ENCODE assay signal across 1 cellular context in the genomic region with DNA sequence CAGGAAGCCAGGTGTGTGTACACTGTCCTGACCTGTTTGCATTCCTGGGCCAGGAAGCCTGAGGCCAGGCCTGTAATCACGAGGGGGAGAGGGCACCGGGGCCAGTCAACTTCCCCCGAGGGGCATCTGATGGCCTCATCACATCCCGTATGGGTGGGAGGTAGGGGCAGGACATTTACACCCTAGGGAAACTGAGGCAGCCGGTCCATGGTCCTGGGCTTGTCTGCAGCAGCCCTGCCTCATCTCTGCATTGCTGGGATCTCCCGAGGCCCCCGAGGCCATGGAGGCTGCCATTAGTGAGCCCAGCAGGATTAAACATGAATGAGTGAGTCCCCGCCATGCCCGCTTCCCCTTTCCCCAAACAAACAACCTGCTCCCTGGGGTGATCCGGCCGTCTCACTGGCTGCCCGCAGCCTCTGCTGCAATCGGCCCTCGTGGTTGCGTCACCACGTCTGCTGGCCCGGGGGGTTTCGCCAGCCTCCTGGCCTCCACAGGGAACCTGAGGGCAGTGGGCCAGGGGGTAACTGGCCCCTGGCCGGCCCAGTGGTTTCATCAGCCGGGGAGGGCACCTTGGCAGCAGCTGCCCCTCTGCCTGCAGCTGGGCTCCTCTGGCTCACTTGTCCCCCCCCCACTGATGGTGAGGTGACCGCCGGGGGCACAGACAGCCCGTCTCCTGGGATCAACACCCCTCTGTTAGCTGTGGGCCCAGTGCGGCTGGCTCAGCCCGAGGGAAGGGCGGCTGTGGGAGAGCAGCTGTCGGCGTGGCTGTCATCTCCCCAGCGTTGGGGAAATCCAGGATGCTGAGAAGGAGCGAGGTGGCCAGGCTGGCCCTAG.
TF ChIP-seq lines count a peak whose summit lies in the region.

No MANE protein-coding gene starts in this region.

TF ChIP-seq in HepG2, 621 proteins besides CTCF, POLR2A, EP300 and RAD21 (continued from another document and continues in another):
- TF ChIP-seq KLF9 (CRISPR knock-in tag; IDR thresholded peaks at IDR 0.05; ENCODE audit: low read depth), result peak; percentile 74; the same call in 1 of the 2 replicates
- TF ChIP-seq HCFC1 (IDR thresholded peaks at IDR 0.05; ENCODE audit: low read depth, low read length), result no peak
- no peak for TF ChIP-seq HMGA1 (CRISPR knock-in tag; conservative IDR thresholded peaks at IDR 0.05)
- TF ChIP-seq TSC22D2 (CRISPR knock-in tag; IDR thresholded peaks at IDR 0.05; ENCODE audit: borderline replicate concordance), result no peak
- TF ChIP-seq, protein P1, sequence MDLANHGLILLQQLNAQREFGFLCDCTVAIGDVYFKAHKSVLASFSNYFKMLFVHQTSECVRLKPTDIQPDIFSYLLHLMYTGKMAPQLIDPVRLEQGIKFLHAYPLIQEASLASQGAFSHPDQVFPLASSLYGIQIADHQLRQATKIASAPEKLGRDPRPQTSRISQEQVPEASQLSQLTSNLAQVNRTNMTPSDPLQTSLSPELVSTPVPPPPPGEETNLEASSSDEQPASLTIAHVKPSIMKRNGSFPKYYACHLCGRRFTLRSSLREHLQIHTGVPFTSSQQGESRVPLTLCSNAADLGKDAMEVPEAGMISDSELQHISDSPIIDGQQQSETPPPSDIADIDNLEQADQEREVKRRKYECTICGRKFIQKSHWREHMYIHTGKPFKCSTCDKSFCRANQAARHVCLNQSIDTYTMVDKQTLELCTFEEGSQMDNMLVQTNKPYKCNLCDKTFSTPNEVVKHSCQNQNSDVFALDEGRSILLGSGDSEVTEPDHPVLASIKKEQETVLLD (CRISPR knock-in tag; IDR thresholded peaks at IDR 0.05; ENCODE audit: low read depth), result no peak
- TF ChIP-seq, protein P2, sequence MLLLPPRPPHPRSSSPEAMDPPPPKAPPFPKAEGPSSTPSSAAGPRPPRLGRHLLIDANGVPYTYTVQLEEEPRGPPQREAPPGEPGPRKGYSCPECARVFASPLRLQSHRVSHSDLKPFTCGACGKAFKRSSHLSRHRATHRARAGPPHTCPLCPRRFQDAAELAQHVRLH (CRISPR knock-in tag; IDR thresholded peaks at IDR 0.05; ENCODE audit: borderline replicate concordance, low read depth), result peak; percentile 78
- peak; percentile 60 for TF ChIP-seq ZNF639 (CRISPR knock-in tag; conservative IDR thresholded peaks at IDR 0.05)
- TF ChIP-seq, protein P3, sequence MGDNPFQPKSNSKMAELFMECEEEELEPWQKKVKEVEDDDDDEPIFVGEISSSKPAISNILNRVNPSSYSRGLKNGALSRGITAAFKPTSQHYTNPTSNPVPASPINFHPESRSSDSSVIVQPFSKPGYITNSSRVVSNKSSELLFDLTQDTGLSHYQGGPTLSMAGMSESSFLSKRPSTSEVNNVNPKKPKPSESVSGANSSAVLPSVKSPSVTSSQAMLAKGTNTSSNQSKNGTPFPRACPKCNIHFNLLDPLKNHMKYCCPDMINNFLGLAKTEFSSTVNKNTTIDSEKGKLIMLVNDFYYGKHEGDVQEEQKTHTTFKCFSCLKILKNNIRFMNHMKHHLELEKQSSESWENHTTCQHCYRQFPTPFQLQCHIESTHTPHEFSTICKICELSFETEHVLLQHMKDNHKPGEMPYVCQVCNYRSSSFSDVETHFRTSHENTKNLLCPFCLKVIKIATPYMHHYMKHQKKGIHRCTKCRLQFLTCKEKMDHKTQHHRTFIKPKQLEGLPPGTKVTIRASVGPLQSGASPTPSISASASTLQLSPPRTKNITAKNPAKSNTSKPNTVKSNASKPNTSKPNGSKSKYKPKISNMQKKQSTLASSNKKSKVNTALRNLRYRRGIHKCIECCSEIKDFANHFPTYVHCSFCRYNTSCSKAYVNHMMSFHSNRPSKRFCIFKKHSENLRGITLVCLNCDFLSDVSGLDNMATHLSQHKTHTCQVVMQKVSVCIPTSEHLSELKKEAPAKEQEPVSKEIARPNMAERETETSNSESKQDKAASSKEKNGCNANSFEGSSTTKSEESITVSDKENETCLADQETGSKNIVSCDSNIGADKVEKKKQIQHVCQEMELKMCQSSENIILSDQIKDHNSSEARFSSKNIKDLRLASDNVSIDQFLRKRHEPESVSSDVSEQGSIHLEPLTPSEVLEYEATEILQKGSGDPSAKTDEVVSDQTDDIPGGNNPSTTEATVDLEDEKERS (CRISPR knock-in tag; IDR thresholded peaks at IDR 0.05), result peak; percentile 25; the same call in 1 of the 2 replicates
- TF ChIP-seq SMAD3 (CRISPR knock-in tag; IDR thresholded peaks at IDR 0.05), result peak; percentile 65
- peak; percentile 96; the same call in 1 of the 2 replicates for TF ChIP-seq ZSCAN31 (CRISPR knock-in tag; IDR thresholded peaks at IDR 0.05; ENCODE audit: low read depth)
- TF ChIP-seq, protein P4, sequence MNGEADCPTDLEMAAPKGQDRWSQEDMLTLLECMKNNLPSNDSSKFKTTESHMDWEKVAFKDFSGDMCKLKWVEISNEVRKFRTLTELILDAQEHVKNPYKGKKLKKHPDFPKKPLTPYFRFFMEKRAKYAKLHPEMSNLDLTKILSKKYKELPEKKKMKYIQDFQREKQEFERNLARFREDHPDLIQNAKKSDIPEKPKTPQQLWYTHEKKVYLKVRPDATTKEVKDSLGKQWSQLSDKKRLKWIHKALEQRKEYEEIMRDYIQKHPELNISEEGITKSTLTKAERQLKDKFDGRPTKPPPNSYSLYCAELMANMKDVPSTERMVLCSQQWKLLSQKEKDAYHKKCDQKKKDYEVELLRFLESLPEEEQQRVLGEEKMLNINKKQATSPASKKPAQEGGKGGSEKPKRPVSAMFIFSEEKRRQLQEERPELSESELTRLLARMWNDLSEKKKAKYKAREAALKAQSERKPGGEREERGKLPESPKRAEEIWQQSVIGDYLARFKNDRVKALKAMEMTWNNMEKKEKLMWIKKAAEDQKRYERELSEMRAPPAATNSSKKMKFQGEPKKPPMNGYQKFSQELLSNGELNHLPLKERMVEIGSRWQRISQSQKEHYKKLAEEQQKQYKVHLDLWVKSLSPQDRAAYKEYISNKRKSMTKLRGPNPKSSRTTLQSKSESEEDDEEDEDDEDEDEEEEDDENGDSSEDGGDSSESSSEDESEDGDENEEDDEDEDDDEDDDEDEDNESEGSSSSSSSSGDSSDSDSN (CRISPR knock-in tag; IDR thresholded peaks at IDR 0.05), result peak; percentile 94
- TF ChIP-seq KLF16 (CRISPR knock-in tag; IDR thresholded peaks at IDR 0.05), result peak in 1 of 2 experiments; percentile 56; a peak in 2 of 4 replicates
- no peak for TF ChIP-seq MAF1 (CRISPR knock-in tag; IDR thresholded peaks at IDR 0.05; ENCODE audit: borderline replicate concordance)
- TF ChIP-seq RNF2 (conservative IDR thresholded peaks at IDR 0.05; ENCODE audit: low read depth), result no peak
- TF ChIP-seq, protein P5, sequence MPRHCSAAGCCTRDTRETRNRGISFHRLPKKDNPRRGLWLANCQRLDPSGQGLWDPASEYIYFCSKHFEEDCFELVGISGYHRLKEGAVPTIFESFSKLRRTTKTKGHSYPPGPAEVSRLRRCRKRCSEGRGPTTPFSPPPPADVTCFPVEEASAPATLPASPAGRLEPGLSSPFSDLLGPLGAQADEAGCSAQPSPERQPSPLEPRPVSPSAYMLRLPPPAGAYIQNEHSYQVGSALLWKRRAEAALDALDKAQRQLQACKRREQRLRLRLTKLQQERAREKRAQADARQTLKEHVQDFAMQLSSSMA (CRISPR knock-in tag; IDR thresholded peaks at IDR 0.05), result peak; percentile 16; the same call in 1 of the 2 replicates
- TF ChIP-seq THAP11 (CRISPR knock-in tag; IDR thresholded peaks at IDR 0.05), result peak; percentile 84
- no peak for TF ChIP-seq SP1 (IDR thresholded peaks at IDR 0.05)
- TF ChIP-seq SP1 (CRISPR knock-in tag; IDR thresholded peaks at IDR 0.05), result no peak
- peak; percentile 47; the same call in 1 of the 2 replicates for TF ChIP-seq KMT2A (CRISPR knock-in tag; IDR thresholded peaks at IDR 0.05)
- TF ChIP-seq HNRNPK (IDR thresholded peaks at IDR 0.05; ENCODE audit: low read depth, low read length, poor library complexity, severe bottlenecking), result peak; percentile 47
- peak; percentile 98 for TF ChIP-seq HDAC2 (CRISPR knock-in tag; IDR thresholded peaks at IDR 0.05)
- no peak; the same call in 1 of the 2 replicates for TF ChIP-seq ZNF335 (CRISPR knock-in tag; IDR thresholded peaks at IDR 0.05)
- TF ChIP-seq ZNF10 (CRISPR knock-in tag; IDR thresholded peaks at IDR 0.05; ENCODE audit: borderline replicate concordance, low read depth), result no peak
- no peak; the same call in 1 of the 2 replicates for TF ChIP-seq TOE1 (CRISPR knock-in tag; IDR thresholded peaks at IDR 0.05)
- no peak for TF ChIP-seq FIP1L1 (IDR thresholded peaks at IDR 0.05; ENCODE audit: borderline replicate concordance, insufficient read depth, low read depth, low read length)
- no peak for TF ChIP-seq PRDM10 (CRISPR knock-in tag; IDR thresholded peaks at IDR 0.05; ENCODE audit: low read depth)
- TF ChIP-seq MTA1 (CRISPR knock-in tag; IDR thresholded peaks at IDR 0.05; ENCODE audit: borderline replicate concordance), result peak; percentile 95
- peak; percentile 98 to 100 for TF ChIP-seq ATF4 (CRISPR knock-in tag; IDR thresholded peaks at IDR 0.05)
- TF ChIP-seq JUNB (CRISPR knock-in tag; IDR thresholded peaks at IDR 0.05; ENCODE audit: borderline replicate concordance), result no peak
- no peak for TF ChIP-seq KDM5A (IDR thresholded peaks at IDR 0.05; ENCODE audit: borderline replicate concordance, low read length)
- no peak for TF ChIP-seq ZNF652 (CRISPR knock-in tag; IDR thresholded peaks at IDR 0.05; ENCODE audit: borderline replicate concordance, low read depth)
- no peak; the same call in 1 of the 2 replicates for TF ChIP-seq NFKB2 (CRISPR knock-in tag; IDR thresholded peaks at IDR 0.05; ENCODE audit: borderline replicate concordance)
- no peak; the same call in 1 of the 2 replicates for TF ChIP-seq ARNTL (CRISPR knock-in tag; IDR thresholded peaks at IDR 0.05)
- TF ChIP-seq PHB2 (IDR thresholded peaks at IDR 0.05; ENCODE audit: partially characterized antibody), result no peak
- peak; percentile 88 for TF ChIP-seq ELF3 (CRISPR knock-in tag; IDR thresholded peaks at IDR 0.05)
- TF ChIP-seq ZBTB7B (CRISPR knock-in tag; IDR thresholded peaks at IDR 0.05), result peak; percentile 99
- TF ChIP-seq, protein P6, sequence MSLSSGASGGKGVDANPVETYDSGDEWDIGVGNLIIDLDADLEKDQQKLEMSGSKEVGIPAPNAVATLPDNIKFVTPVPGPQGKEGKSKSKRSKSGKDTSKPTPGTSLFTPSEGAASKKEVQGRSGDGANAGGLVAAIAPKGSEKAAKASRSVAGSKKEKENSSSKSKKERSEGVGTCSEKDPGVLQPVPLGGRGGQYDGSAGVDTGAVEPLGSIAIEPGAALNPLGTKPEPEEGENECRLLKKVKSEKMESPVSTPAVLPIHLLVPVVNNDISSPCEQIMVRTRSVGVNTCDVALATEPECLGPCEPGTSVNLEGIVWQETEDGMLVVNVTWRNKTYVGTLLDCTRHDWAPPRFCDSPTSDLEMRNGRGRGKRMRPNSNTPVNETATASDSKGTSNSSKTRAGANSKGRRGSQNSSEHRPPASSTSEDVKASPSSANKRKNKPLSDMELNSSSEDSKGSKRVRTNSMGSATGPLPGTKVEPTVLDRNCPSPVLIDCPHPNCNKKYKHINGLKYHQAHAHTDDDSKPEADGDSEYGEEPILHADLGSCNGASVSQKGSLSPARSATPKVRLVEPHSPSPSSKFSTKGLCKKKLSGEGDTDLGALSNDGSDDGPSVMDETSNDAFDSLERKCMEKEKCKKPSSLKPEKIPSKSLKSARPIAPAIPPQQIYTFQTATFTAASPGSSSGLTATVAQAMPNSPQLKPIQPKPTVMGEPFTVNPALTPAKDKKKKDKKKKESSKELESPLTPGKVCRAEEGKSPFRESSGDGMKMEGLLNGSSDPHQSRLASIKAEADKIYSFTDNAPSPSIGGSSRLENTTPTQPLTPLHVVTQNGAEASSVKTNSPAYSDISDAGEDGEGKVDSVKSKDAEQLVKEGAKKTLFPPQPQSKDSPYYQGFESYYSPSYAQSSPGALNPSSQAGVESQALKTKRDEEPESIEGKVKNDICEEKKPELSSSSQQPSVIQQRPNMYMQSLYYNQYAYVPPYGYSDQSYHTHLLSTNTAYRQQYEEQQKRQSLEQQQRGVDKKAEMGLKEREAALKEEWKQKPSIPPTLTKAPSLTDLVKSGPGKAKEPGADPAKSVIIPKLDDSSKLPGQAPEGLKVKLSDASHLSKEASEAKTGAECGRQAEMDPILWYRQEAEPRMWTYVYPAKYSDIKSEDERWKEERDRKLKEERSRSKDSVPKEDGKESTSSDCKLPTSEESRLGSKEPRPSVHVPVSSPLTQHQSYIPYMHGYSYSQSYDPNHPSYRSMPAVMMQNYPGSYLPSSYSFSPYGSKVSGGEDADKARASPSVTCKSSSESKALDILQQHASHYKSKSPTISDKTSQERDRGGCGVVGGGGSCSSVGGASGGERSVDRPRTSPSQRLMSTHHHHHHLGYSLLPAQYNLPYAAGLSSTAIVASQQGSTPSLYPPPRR (CRISPR knock-in tag; IDR thresholded peaks at IDR 0.05; ENCODE audit: borderline replicate concordance), result peak; percentile 87; the same call in 1 of the 2 replicates
